ENCODE assay signal across 10 cellular contexts in genomic region chr2:63060079-63060482, GRCh38. TPM values are rescaled to one million over a fixed set of nuclear protein-coding genes. Genes with fewer than 3 reads are reported as not detected.
DNase-seq lines count a peak whose midpoint lies in the region; FAIRE-seq and TF ChIP-seq lines count a peak whose summit lies in the region.
"Had no signal": no experiment of that assay in that cellular context is flagged by ENCODE, and none has a peak within 500 bp of the region (broad histone marks: within the 10 kb centered on the region; RNA-seq: fewer than 3 reads in every experiment).

No MANE protein-coding gene starts in this region.

- peaks cover 38% of the 10 kb centered on the region for H3K4me1 Mint-ChIP-seq in brain

- peaks cover 15% of the 10 kb centered on the region for H3K36me3 ChIP-seq in neuron (ENCODE audit: insufficient read depth, low read length)
- no peaks in the 10 kb centered on the region for H3K36me3 ChIP-seq in small intestine (ENCODE audit: control insufficient read depth in 2 of 2, insufficient read depth in 2 of 2, low read length in 2 of 2)

- H3K9me3 ChIP-seq in neuron (ENCODE audit: low read length) (peaks cover 16% of the 10 kb centered on the region), small intestine (ENCODE audit: control insufficient read depth, low read depth) (no peaks in the 10 kb centered on the region)

- H3K27ac ChIP-seq in small intestine (ENCODE audit: low read depth in 1 of 2, low read length in 1 of 2) = no peak overlapping the region

- peak overlapping the region in 4 of 5 experiments; percentile 18 to 74 (median 39) for H3K27ac Mint-ChIP-seq in brain

- DNase-seq in GM12892 (ENCODE audit: insufficient read length) (no peak), MV-4-11 (lab: John Stamatoyannopoulos, UW) (peak; percentile 69), C1 segment of cervical spinal cord (lab: John Stamatoyannopoulos, UW) (no peak), small intestine (no peak), RPMI8226 (no peak)
- DNase-seq: aorta, foreskin melanocyte, nucleus accumbens had no signal

- H2AFZ ChIP-seq in neuron (ENCODE audit: low read depth, low read length) = no peak overlapping the region

- H3K4me1 ChIP-seq in neuron (ENCODE audit: insufficient read depth, low read length) (peaks cover 3% of the 10 kb centered on the region), small intestine (ENCODE audit: control insufficient read depth in 2 of 2, insufficient read depth in 1 of 2, low read depth in 1 of 2, low read length in 1 of 2) (peaks cover 1 to 11% of the 10 kb centered on the region in 2 donors)

- peaks cover 0 to 23% (median 8%) of the 10 kb centered on the region in 5 experiments for H3K9me3 Mint-ChIP-seq in brain

- WGBS in small intestine, 3 donors = 3 to 8% (median 7%) methylated on average over 12 of the region's 12 CpGs

- H3K27me3 ChIP-seq in neuron (ENCODE audit: insufficient read depth, low read length) = peaks cover 52% of the 10 kb centered on the region
- peaks cover 13 to 40% of the 10 kb centered on the region in 2 donors for H3K27me3 ChIP-seq in small intestine (ENCODE audit: control insufficient read depth in 2 of 2, insufficient read depth in 2 of 2, low read length in 2 of 2)

- TF ChIP-seq POLR2A in GM12892 (IDR thresholded peaks at IDR 0.05; ENCODE audit: low read depth, low read length) = no peak

- H3K4me3 ChIP-seq in neuron (ENCODE audit: low read length) = peak overlapping the region; percentile 1
- peak overlapping the region in 1 of 2 donors; percentile 14 for H3K4me3 ChIP-seq in small intestine (ENCODE audit: low read depth in 1 of 2, low read length in 2 of 2)

- peak overlapping the region; percentile 9 to 76 (median 64) for H3K4me3 Mint-ChIP-seq in brain

- no peak for TF ChIP-seq CTCF in brain (conservative IDR thresholded peaks at IDR 0.05)

- H3K27me3 Mint-ChIP-seq in brain = peaks cover 78% of the 10 kb centered on the region

- peak; percentile 9 for FAIRE-seq in GM12892 (lab: Jason Lieb, UNC)
- FAIRE-seq in small intestine (lab: Jason Lieb, UNC) = no peak

- peaks cover 29% of the 10 kb centered on the region for H3K36me3 Mint-ChIP-seq in brain

RNA-seq across cellular contexts. Expression of gene OTX1, which starts 9.5 kb away (rescaled TPM):
- polyA plus RNA-seq in GM12892 (2012; ENCODE audit: missing spikeins) = 0.32 TPM
- polyA plus RNA-seq in brain (ENCODE audit: insufficient read depth, low read depth, low replicate concordance) (1.0 TPM), small intestine (not detected)
- polyA plus RNA-seq: aorta had no signal
